ENCODE assay signal across 20 cellular contexts in the genomic region with DNA sequence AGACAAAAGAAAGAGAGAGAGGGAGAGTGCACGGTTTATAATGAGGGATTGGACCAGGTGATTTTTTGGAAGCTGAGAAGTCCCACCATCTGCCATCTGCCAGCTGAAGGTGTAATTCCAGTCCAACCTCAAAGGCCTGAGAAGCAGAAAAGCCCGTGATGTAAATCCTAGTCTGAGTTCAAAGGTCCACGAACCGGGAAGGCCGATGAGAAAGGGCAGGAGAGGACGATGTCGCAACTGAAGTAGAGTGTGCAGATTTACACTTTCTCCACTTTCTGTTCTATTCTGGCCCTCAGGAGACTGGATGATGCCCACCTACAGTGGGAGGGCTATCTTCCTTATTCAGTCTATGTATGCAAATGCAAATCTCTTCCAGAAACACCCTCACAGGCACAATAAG.
DNase-seq lines count a peak whose midpoint lies in the region; ATAC-seq, FAIRE-seq and TF ChIP-seq lines count a peak whose summit lies in the region.
"Had no signal": no experiment of that assay in that cellular context is flagged by ENCODE, and none has a peak within 500 bp of the region (broad histone marks: within the 10 kb centered on the region; RNA-seq: fewer than 3 reads in every experiment).

No MANE protein-coding gene starts in this region.

- H4K20me1 ChIP-seq in HepG2 (ENCODE audit: insufficient read depth, low read length) = no peaks in the 10 kb centered on the region

- no peak for TF ChIP-seq POLR2A in HepG2 (IDR thresholded peaks at IDR 0.05; ENCODE audit: insufficient read depth in 1 of 2, low read depth in 2 of 2, low read length in 2 of 2)

- no peak overlapping the region for H3K9ac ChIP-seq in HepG2 (ENCODE audit: insufficient read depth, low read depth, low read length)

- WGBS in HepG2 (ENCODE audit: low lambda C conversion rate) = 3% methylated on average over 7 of the region's 7 CpGs
- 21 to 78% (median 27%) methylated on average over 7 of the region's 7 CpGs for WGBS in small intestine, 3 donors

- DNase-seq in HuH-7 (ENCODE audit: low spot score) (peak; percentile 14), WERI-Rb-1 (peak; percentile 8), HepG2 (ENCODE audit: low spot score) (peak; percentile 70), small intestine (peak; percentile 83), AML-193 (lab: John Stamatoyannopoulos, UW) (no peak), COR-L47 (lab: John Stamatoyannopoulos, UW) (no peak)
- DNase-seq: 8988T; ACHN; C1 segment of cervical spinal cord; Caco-2; CD4-positive, alpha-beta memory T cell; DMS153; DND-41; H9 had no signal

- ATAC-seq in HepG2 (peak; percentile 93), GM18861 (IDR thresholded peaks at IDR 0.05; ENCODE audit: unreplicated experiment) (no peak)
- ATAC-seq: A549, GM23338, HCT116 had no signal

- in situ Hi-C loops in HepG2 (cut with HindIII; ENCODE audit: extremely low pct_ligation_motif_present, low pct_unique_long_range_greater_than_20kb) = no loop called here

- H2AFZ ChIP-seq in HepG2 (ENCODE audit: low read length) = no peak overlapping the region
- H2AFZ ChIP-seq: GM23338 had no signal

- FAIRE-seq in HepG2 (lab: Jason Lieb, UNC) (peak; percentile 64), small intestine (lab: Jason Lieb, UNC) (no peak)
- FAIRE-seq: A549, G401.6, GM12892 had no signal

- 0 out of 2 replicates have a peak overlapping the region, but pooled peaks have one; percentile 25 for H3K4me2 ChIP-seq in HepG2 (ENCODE audit: low read depth, low read length)
- H3K4me2 ChIP-seq: A549 had no signal

- no peaks in the 10 kb centered on the region for H3K79me2 ChIP-seq in HepG2 (ENCODE audit: insufficient read depth, low read length)

- TF ChIP-seq CTCF in WERI-Rb-1 (IDR thresholded peaks at IDR 0.05; ENCODE audit: low read depth, low read length) (no peak), HepG2 (CRISPR knock-in tag; IDR thresholded peaks at IDR 0.05) (no peak)

- no peaks in the 10 kb centered on the region for H3K9me3 ChIP-seq in WERI-Rb-1 (ENCODE audit: severe bottlenecking)
- no peaks in the 10 kb centered on the region for H3K9me3 ChIP-seq in HepG2 (ENCODE audit: low read length)
- H3K9me3 ChIP-seq in small intestine (ENCODE audit: control insufficient read depth, low read depth) = no peaks in the 10 kb centered on the region
- H3K9me3 ChIP-seq: A549, Caco-2 had no signal

- H3K36me3 ChIP-seq in WERI-Rb-1 (no peaks in the 10 kb centered on the region), HepG2 (replicated peaks in 1 of 2; ENCODE audit: control insufficient read depth in 1 of 2, insufficient read depth in 2 of 2, low read length in 2 of 2) (no peaks in the 10 kb centered on the region), small intestine (ENCODE audit: control insufficient read depth in 2 of 2, insufficient read depth in 2 of 2, low read length in 2 of 2) (no peaks in the 10 kb centered on the region)

- H3K27me3 ChIP-seq in WERI-Rb-1 (ENCODE audit: insufficient read depth, low read depth, severe bottlenecking) (no peaks in the 10 kb centered on the region), HepG2 (ENCODE audit: control insufficient read depth in 1 of 2, insufficient read depth in 2 of 2, low read length in 2 of 2) (no peaks in the 10 kb centered on the region), small intestine (ENCODE audit: control insufficient read depth in 2 of 2, insufficient read depth in 2 of 2, low read length in 2 of 2) (no peaks in the 10 kb centered on the region)

- no peak overlapping the region for H3K27ac ChIP-seq in WERI-Rb-1
- no peak overlapping the region for H3K27ac ChIP-seq in HepG2 (ENCODE audit: extremely low read length, insufficient read depth, low read length)
- no peak overlapping the region for H3K27ac ChIP-seq in small intestine (ENCODE audit: low read depth in 1 of 2, low read length in 1 of 2)
- H3K27ac ChIP-seq: A549 had no signal

- TF ChIP-seq EP300 in HepG2 (IDR thresholded peaks at IDR 0.05; ENCODE audit: low read depth in 2 of 2, low read length in 2 of 2) (no peak), HepG2 (CRISPR knock-in tag; IDR thresholded peaks at IDR 0.05; ENCODE audit: borderline replicate concordance) (no peak)

- POLR2A ChIA-PET in HepG2 (lab: Yijun Ruan, JAX) = no interaction called here

- H3K4me1 ChIP-seq in HepG2 (ENCODE audit: insufficient read depth, low read length) = peaks cover 21% of the 10 kb centered on the region
- peaks cover 0 to 3% of the 10 kb centered on the region in 2 donors for H3K4me1 ChIP-seq in small intestine (ENCODE audit: control insufficient read depth in 2 of 2, insufficient read depth in 1 of 2, low read depth in 1 of 2, low read length in 1 of 2)
- H3K4me1 ChIP-seq: A549, Caco-2 had no signal

- TF ChIP-seq RAD21 in HepG2 (CRISPR knock-in tag; IDR thresholded peaks at IDR 0.05) = no peak

- intact Hi-C loops in HepG2 (cut with micrococcal nuclease; ENCODE audit: unreplicated experiment) = no loop called here

- CTCF ChIA-PET in HepG2 (lab: Yijun Ruan, JAX; ENCODE audit: low intra/inter-chr PET ratio, low total read pairs) = no interaction called here

- no peak overlapping the region for H3K4me3 ChIP-seq in WERI-Rb-1 (ENCODE audit: low read depth, low read length)
- no peak overlapping the region for H3K4me3 ChIP-seq in HepG2 (replicated peaks in 1 of 3; ENCODE audit: insufficient read depth in 1 of 3, low read depth in 2 of 3, low read length in 3 of 3)
- H3K4me3 ChIP-seq in small intestine (ENCODE audit: low read depth in 1 of 2, low read length in 2 of 2) = no peak overlapping the region
- H3K4me3 ChIP-seq: A549, GM23338 had no signal

- BruUV-seq in HepG2 (replicated peaks; lab: Mats Ljungman, UMichigan) = no TSS peak

TF ChIP-seq in HepG2, 621 proteins besides CTCF, POLR2A, EP300 and RAD21 (continues in another document):
- TF ChIP-seq GATAD1 (CRISPR knock-in tag; IDR thresholded peaks at IDR 0.05) = no peak
- TF ChIP-seq ZNF644 (CRISPR knock-in tag; IDR thresholded peaks at IDR 0.05; ENCODE audit: low read depth) = 0 out of 2 replicates have a peak, but pooled peaks have one; percentile 16
- no peak for TF ChIP-seq ZNF432 (CRISPR knock-in tag; IDR thresholded peaks at IDR 0.05; ENCODE audit: borderline replicate concordance)
- TF ChIP-seq, protein P1, sequence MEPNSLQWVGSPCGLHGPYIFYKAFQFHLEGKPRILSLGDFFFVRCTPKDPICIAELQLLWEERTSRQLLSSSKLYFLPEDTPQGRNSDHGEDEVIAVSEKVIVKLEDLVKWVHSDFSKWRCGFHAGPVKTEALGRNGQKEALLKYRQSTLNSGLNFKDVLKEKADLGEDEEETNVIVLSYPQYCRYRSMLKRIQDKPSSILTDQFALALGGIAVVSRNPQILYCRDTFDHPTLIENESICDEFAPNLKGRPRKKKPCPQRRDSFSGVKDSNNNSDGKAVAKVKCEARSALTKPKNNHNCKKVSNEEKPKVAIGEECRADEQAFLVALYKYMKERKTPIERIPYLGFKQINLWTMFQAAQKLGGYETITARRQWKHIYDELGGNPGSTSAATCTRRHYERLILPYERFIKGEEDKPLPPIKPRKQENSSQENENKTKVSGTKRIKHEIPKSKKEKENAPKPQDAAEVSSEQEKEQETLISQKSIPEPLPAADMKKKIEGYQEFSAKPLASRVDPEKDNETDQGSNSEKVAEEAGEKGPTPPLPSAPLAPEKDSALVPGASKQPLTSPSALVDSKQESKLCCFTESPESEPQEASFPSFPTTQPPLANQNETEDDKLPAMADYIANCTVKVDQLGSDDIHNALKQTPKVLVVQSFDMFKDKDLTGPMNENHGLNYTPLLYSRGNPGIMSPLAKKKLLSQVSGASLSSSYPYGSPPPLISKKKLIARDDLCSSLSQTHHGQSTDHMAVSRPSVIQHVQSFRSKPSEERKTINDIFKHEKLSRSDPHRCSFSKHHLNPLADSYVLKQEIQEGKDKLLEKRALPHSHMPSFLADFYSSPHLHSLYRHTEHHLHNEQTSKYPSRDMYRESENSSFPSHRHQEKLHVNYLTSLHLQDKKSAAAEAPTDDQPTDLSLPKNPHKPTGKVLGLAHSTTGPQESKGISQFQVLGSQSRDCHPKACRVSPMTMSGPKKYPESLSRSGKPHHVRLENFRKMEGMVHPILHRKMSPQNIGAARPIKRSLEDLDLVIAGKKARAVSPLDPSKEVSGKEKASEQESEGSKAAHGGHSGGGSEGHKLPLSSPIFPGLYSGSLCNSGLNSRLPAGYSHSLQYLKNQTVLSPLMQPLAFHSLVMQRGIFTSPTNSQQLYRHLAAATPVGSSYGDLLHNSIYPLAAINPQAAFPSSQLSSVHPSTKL (CRISPR knock-in tag; IDR thresholded peaks at IDR 0.05) = peak; percentile 58; the same call in 1 of the 2 replicates
- peak; percentile 24; the same call in 1 of the 2 replicates for TF ChIP-seq RARA (CRISPR knock-in tag; IDR thresholded peaks at IDR 0.05)
- no peak for TF ChIP-seq ZSCAN30 (CRISPR knock-in tag; IDR thresholded peaks at IDR 0.05)
- no peak for TF ChIP-seq ZNF691 (CRISPR knock-in tag; IDR thresholded peaks at IDR 0.05; ENCODE audit: borderline replicate concordance, low read depth)
- no peak for TF ChIP-seq ZSCAN22 (CRISPR knock-in tag; IDR thresholded peaks at IDR 0.05)
- TF ChIP-seq TRIM22 (IDR thresholded peaks at IDR 0.05) = no peak
- peak; percentile 82 for TF ChIP-seq HNF4A (CRISPR knock-in tag; IDR thresholded peaks at IDR 0.05)
- TF ChIP-seq ZMYM4 (CRISPR knock-in tag; IDR thresholded peaks at IDR 0.05) = peak; percentile 43; the same call in 1 of the 2 replicates
- 0 out of 4 replicates have a peak, but pooled peaks of 1 of the 2 experiments have one; percentile 14 for TF ChIP-seq NR2F1 (CRISPR knock-in tag; IDR thresholded peaks at IDR 0.05)
- peak; percentile 33; the same call in 1 of the 2 replicates for TF ChIP-seq ZNF331 (CRISPR knock-in tag; IDR thresholded peaks at IDR 0.05)

Comparison
In these comparisons a context has a peak if more than half of its experiments do, and no peak if none do; other contexts are left out.
1. DNase-seq: peak in HuH-7 (single experiment), WERI-Rb-1 (single experiment), HepG2 (single experiment) and small intestine (single experiment); none in AML-193 (0 of 2) and COR-L47 (single experiment).